26 cellular contexts compared by ENCODE assay signal in genomic region chr4:30989508-30989907, GRCh38.
"Had no signal": no experiment of that assay in that cellular context is flagged by ENCODE, and none has a peak within 500 bp of the region (broad histone marks: within the 10 kb centered on the region; RNA-seq: fewer than 3 reads in every experiment).

No MANE protein-coding gene starts in this region.

- H3K4me1 ChIP-seq: body of pancreas had no signal

- H2AFZ ChIP-seq: PC-9 had no signal

- H3K27ac ChIP-seq: body of pancreas, PC-9 had no signal

- H3K36me3 ChIP-seq: ascending aorta had no signal

- H3K9me3 ChIP-seq: ascending aorta, body of pancreas had no signal

- ATAC-seq: activated CD8-positive, alpha-beta T cell treated with anti-CD3 and anti-CD28 coated beads, Interleukin-2, amount 10 ng/mL, durations not matched to agents 7 days and 5 days; activated naive CD4-positive, alpha-beta T cell treated with anti-CD3 and anti-CD28 coated beads, Interleukin-2, amount 50 U/mL, for 72 hours; activated naive CD8-positive, alpha-beta T cell treated with anti-CD3 and anti-CD28 coated beads, Interleukin-2, amount 50 U/mL, for 24 hours; body of pancreas; T-helper 17 cell; WTC11 had no signal

- DNase-seq: activated CD4-positive, alpha-beta T cell treated with anti-CD3 and anti-CD28 coated beads for 48 hours; activated CD4-positive, alpha-beta T cell treated with anti-CD3 and anti-CD28 coated beads, Interleukin-2, amount 50 U/mL, for 4 hours; activated CD4-positive, CD25-positive, alpha-beta regulatory T cell treated with anti-CD3 and anti-CD28 coated beads, Interleukin-2, amount 50 U/mL, for 72 hours; activated CD8-positive, alpha-beta memory T cell treated with anti-CD3 and anti-CD28 coated beads, Interleukin-2, amount 50 U/mL, for 48 hours; activated CD8-positive, alpha-beta T cell treated with anti-CD3 and anti-CD28 coated beads, Interleukin-2, amount 10 ng/mL, durations not matched to agents 7 days and 5 days; activated effector memory CD4-positive, alpha-beta T cell treated with Interleukin-2 at 50 U/mL for 16 hours; activated naive CD4-positive, alpha-beta T cell treated with Interleukin-2 at 50 U/mL for 16 hours; activated naive CD8-positive, alpha-beta T cell treated with anti-CD3 and anti-CD28 coated beads, Interleukin-2, amount 50 U/mL, for 24 hours; activated T-cell treated with anti-CD3 and anti-CD28 coated beads, Interleukin-2, amount 50 U/mL, for 1 hour; amniotic stem cell; body of pancreas; central memory CD4-positive, alpha-beta T cell; MM.1S; NCI-H1105 treated with DMSO at 0.1 percent for 48 hours; NCI-H1436 treated with DMSO at 0.1 percent for 48 hours; NCI-H187; NCI-H2081; NCI-H446; NCI-H524; PC-9; SIG-M5; T-helper 17 cell; T-helper 9 cell had no signal

- H3K4me3 ChIP-seq: ascending aorta, body of pancreas, PC-9 had no signal

- H3K4me2 ChIP-seq: PC-9 had no signal

- H3K27me3 ChIP-seq: ascending aorta, body of pancreas had no signal
